Comparison of ENCODE assay signal across 9 cellular contexts in the genomic region with DNA sequence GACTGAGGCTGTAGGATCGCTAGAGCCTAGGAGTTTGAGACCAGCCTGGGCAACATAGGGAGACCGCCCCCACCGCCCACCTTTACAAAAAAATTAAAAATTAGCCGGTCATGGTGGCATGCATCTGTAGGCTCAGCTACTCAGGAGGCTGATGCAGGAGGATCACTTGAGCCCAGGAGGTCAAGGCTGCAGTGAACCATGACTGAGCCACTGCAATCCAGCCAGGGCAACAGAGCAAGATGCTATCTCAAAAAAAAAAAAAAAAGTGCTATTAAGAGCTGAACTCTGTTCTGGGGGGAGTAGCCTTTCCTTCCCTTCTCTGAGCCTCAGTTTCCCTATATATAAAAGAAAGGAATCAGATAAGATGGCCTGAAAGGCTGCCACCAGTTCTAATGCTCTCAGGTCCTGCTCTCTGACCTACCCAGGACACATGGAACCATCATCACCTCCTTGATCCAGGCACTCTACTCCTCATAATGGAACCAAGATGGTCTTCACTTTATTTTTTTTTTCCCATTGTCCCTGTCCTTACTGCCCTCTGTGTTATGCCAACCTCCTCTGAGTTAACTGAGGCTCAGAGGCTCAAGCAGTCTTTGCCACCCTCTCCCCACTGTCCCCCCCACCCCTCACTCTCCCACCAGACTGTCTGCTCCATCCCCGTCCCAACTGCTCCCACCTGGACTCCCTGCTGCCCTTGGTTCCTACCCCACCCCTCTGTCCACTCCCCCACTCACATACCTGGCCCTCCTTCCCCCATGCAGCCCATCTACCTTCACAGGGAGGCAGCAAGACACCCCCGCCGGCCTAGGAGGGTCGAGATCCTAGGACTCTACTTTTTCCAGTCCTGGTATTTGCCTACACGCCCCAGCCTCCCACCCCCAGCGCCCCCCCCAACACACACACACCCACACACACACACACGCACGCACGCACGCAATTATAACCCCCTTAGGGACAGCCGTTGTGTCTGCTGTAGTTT. TPM values are rescaled to one million over a fixed set of nuclear protein-coding genes. Genes with fewer than 3 reads are reported as not detected.
A peak's percentile ranks its signal among the peaks of the same experiment; 100 is the strongest.
DNase-seq lines count a peak whose midpoint lies in the region; ATAC-seq and TF ChIP-seq lines count a peak whose summit lies in the region.
"Had no signal": no experiment of that assay in that cellular context is flagged by ENCODE, and none has a peak within 500 bp of the region (broad histone marks: within the 10 kb centered on the region; RNA-seq: fewer than 3 reads in every experiment).

No MANE protein-coding gene starts in this region.

- peaks cover 27% of the 10 kb centered on the region for H3K4me1 ChIP-seq in Karpas-422 (ENCODE audit: low read length)
- peaks cover 13 to 18% of the 10 kb centered on the region in 2 donors for H3K4me1 ChIP-seq in adrenal gland (replicated peaks in 1 of 2)

- TF ChIP-seq CTCF in AG10803 (conservative IDR thresholded peaks at IDR 0.05; ENCODE audit: low read length) (no peak), adrenal gland (IDR thresholded peaks at IDR 0.05) (no peak)

- 43 to 67% (median 48%) methylated on average over 8 to 15 of the region's 15 CpGs for WGBS in adrenal gland, 4 donors

- DNase-seq in AG10803 (ENCODE audit: low read depth) (no peak), Karpas-422 (no peak), adrenal gland (no peak)
- DNase-seq in central memory CD8-positive, alpha-beta T cell (ENCODE audit: low spot score in 2 of 2): no peak
- DNase-seq in naive thymus-derived CD8-positive, alpha-beta T cell: peak in 1 of 10 donors; percentile 61

- peak overlapping the region; percentile 63; the same call in 1 of the 2 replicates for H3K4me3 ChIP-seq in AG10803 (ENCODE audit: low read length)
- H3K4me3 ChIP-seq in Karpas-422 (ENCODE audit: low read length): peak overlapping the region; percentile 77
- peak overlapping the region in 2 of 4 donors; percentile 37 to 52 for H3K4me3 ChIP-seq in adrenal gland

- peak overlapping the region; percentile 83 for H3K9ac ChIP-seq in Karpas-422 (ENCODE audit: low read length)

- peak overlapping the region; percentile 35 for H3K27ac Mint-ChIP-seq in central memory CD8-positive, alpha-beta T cell (ENCODE audit: low read depth)
- H3K27ac Mint-ChIP-seq in naive thymus-derived CD8-positive, alpha-beta T cell: peak overlapping the region; percentile 78 to 100 (median 96)

- H3K9me3 ChIP-seq in Karpas-422 (ENCODE audit: low read length) (no peaks in the 10 kb centered on the region), adrenal gland (replicated peaks in 1 of 3) (no peaks in the 10 kb centered on the region)

- intact Hi-C loops in adrenal gland (cut with DNase I): loop anchor here in 1 of 2 donors (5.0 kb wide), 2 partner anchors 758 to 863 kb away; no protein-coding TSS in a partner anchor

- H2AFZ ChIP-seq in Karpas-422 (ENCODE audit: low read length): no peak overlapping the region

- H3K79me2 ChIP-seq in Karpas-422 (ENCODE audit: low read length): no peaks in the 10 kb centered on the region

- H3K27me3 ChIP-seq in Karpas-422 (ENCODE audit: low read length) (no peaks in the 10 kb centered on the region), adrenal gland (no peaks in the 10 kb centered on the region)

- POLR2A ChIA-PET in naive thymus-derived CD8-positive, alpha-beta T cell (lab: Charles Lee): interaction anchor here (0.6 to 8.2 kb wide), 15 partner anchors 12 to 1568 kb away, joined by 3 to 181 read pairs (median 4); a partner anchor contains a TSS

- no peaks in the 10 kb centered on the region for H3K9me2 ChIP-seq in Karpas-422 (replicated peaks; ENCODE audit: insufficient read depth, low read length)

- no peak for ATAC-seq in central memory CD8-positive, alpha-beta T cell (replicated peaks; ENCODE audit: extremely low read depth, poor library complexity, severe bottlenecking)
- no peak for ATAC-seq in naive thymus-derived CD8-positive, alpha-beta T cell
- ATAC-seq in GM18517 (IDR thresholded peaks at IDR 0.05; ENCODE audit: unreplicated experiment) (no peak), GM18519 (IDR thresholded peaks at IDR 0.05; ENCODE audit: low FRiP score, unreplicated experiment) (no peak), GM18868 (IDR thresholded peaks at IDR 0.05; ENCODE audit: unreplicated experiment) (no peak)

- H3K4me1 Mint-ChIP-seq in central memory CD8-positive, alpha-beta T cell: peaks cover 24% of the 10 kb centered on the region
- peaks cover 11 to 30% (median 22%) of the 10 kb centered on the region in 4 donors for H3K4me1 Mint-ChIP-seq in naive thymus-derived CD8-positive, alpha-beta T cell

- no peak for TF ChIP-seq POLR2A in adrenal gland (IDR thresholded peaks at IDR 0.05)

- peak overlapping the region; percentile 88 for H3K4me3 Mint-ChIP-seq in central memory CD8-positive, alpha-beta T cell
- H3K4me3 Mint-ChIP-seq in naive thymus-derived CD8-positive, alpha-beta T cell: peak overlapping the region; percentile 87 to 98 (median 93)

- H3K36me3 ChIP-seq in Karpas-422 (ENCODE audit: insufficient read depth, low read length): no peaks in the 10 kb centered on the region
- H3K36me3 ChIP-seq in adrenal gland (replicated peaks in 1 of 2): no peaks in the 10 kb centered on the region

- H3K9me3 Mint-ChIP-seq in central memory CD8-positive, alpha-beta T cell: no peaks in the 10 kb centered on the region
- no peaks in the 10 kb centered on the region for H3K9me3 Mint-ChIP-seq in naive thymus-derived CD8-positive, alpha-beta T cell

- no peak overlapping the region for H3K27ac ChIP-seq in Karpas-422 (ENCODE audit: low read length)
- H3K27ac ChIP-seq in adrenal gland: peak overlapping the region in 1 of 5 donors; percentile 86

- peaks cover 11% of the 10 kb centered on the region for H3K36me3 Mint-ChIP-seq in central memory CD8-positive, alpha-beta T cell (ENCODE audit: insufficient read depth)
- H3K36me3 Mint-ChIP-seq in naive thymus-derived CD8-positive, alpha-beta T cell: no peaks in the 10 kb centered on the region

- H3K4me2 ChIP-seq in Karpas-422 (ENCODE audit: low read depth, low read length, poor library complexity, severe bottlenecking): peak overlapping the region; percentile 94

- no peaks in the 10 kb centered on the region for H3K27me3 Mint-ChIP-seq in central memory CD8-positive, alpha-beta T cell
- H3K27me3 Mint-ChIP-seq in naive thymus-derived CD8-positive, alpha-beta T cell: no peaks in the 10 kb centered on the region

- no peaks in the 10 kb centered on the region for H4K20me1 ChIP-seq in Karpas-422 (ENCODE audit: insufficient read depth, low read depth, low read length)

RNA-seq across cellular contexts. Expression of a gene that starts 23.8 kb away (rescaled TPM):
- total RNA-seq in Karpas-422 (2014; rRNA removed; shearing (Covaris generic); ENCODE audit: low replicate concordance): 101 and 172 TPM in 2 replicates
- 1,000 to 10,000 TPM; 1,007 to 1,051 TPM for total RNA-seq in naive thymus-derived CD8-positive, alpha-beta T cell
- polyA plus RNA-seq in naive thymus-derived CD8-positive, alpha-beta T cell: 1,000 to 10,000 TPM; 1,100 to 1,335 (median 1,160) TPM
- total RNA-seq in adrenal gland: 1,000 to 10,000 TPM in 1 of 8 donors, 100 to 1,000 TPM in 7; 105 to 1,189 (median 484) TPM
- polyA plus RNA-seq in adrenal gland: 1,000 to 10,000 TPM in 1 of 3 donors, 100 to 1,000 TPM in 2; 269 to 1,002 (median 614) TPM

RNA-seq across cellular contexts. Expression of a gene that starts 40.5 kb away (rescaled TPM):
- not detected in 2 replicates for total RNA-seq in Karpas-422 (2014; rRNA removed; shearing (Covaris generic); ENCODE audit: low replicate concordance)
- total RNA-seq in naive thymus-derived CD8-positive, alpha-beta T cell: not detected
- not detected for polyA plus RNA-seq in naive thymus-derived CD8-positive, alpha-beta T cell
- total RNA-seq in adrenal gland: under 1 TPM in 2 of 8 donors, not detected in 6; 0.55 TPM
- 1 to 10 TPM in 1 of 3 donors, under 1 TPM in 1, not detected in 1; 0.97 to 1.3 TPM for polyA plus RNA-seq in adrenal gland

RNA-seq across cellular contexts. Expression of a gene that starts 47.3 kb away (rescaled TPM):
- not detected in 2 replicates for total RNA-seq in Karpas-422 (2014; rRNA removed; shearing (Covaris generic); ENCODE audit: low replicate concordance)
- total RNA-seq in naive thymus-derived CD8-positive, alpha-beta T cell: not detected
- not detected for polyA plus RNA-seq in naive thymus-derived CD8-positive, alpha-beta T cell
- total RNA-seq in adrenal gland: not detected
- not detected for polyA plus RNA-seq in adrenal gland
- total RNA-seq: mononuclear cell had no signal

RNA-seq across cellular contexts. Expression of a gene that starts 52.3 kb away (rescaled TPM):
- not detected in 2 replicates for total RNA-seq in Karpas-422 (2014; rRNA removed; shearing (Covaris generic); ENCODE audit: low replicate concordance)
- not detected for total RNA-seq in naive thymus-derived CD8-positive, alpha-beta T cell
- not detected for polyA plus RNA-seq in naive thymus-derived CD8-positive, alpha-beta T cell
- total RNA-seq in adrenal gland: 1 to 10 TPM in 2 of 8 donors, under 1 TPM in 5, not detected in 1; 0.18 to 3.0 (median 0.53) TPM
- polyA plus RNA-seq in adrenal gland: 1 to 10 TPM in 2 of 3 donors, not detected in 1; 2.6 to 4.5 TPM
- total RNA-seq: mononuclear cell had no signal
